9 cellular contexts compared by ENCODE assay signal in genomic region chr16:2981177-2981898, GRCh38. TPM values are rescaled to one million over a fixed set of nuclear protein-coding genes. Genes with fewer than 3 reads are reported as not detected.
DNase-seq lines count a peak whose midpoint lies in the region; ATAC-seq and TF ChIP-seq lines count a peak whose summit lies in the region.
"Had no signal": no experiment of that assay in that cellular context is flagged by ENCODE, and none has a peak within 500 bp of the region (broad histone marks: within the 10 kb centered on the region; RNA-seq: fewer than 3 reads in every experiment).

No MANE protein-coding gene starts in this region.

- peak overlapping the region; percentile 88 for H3K27ac Mint-ChIP-seq in activated T-helper 17 cell treated with anti-CD3 and anti-CD28 coated beads, Interleukin-2, amount 50 U/mL, for 72 hours
- H3K27ac Mint-ChIP-seq in type B pancreatic cell, result peak overlapping the region; percentile 73

- intact Hi-C loops in heart left ventricle (cut with DNase I), result loop anchor here in 1 of 10 donors (2.0 to 5.0 kb wide), 2 partner anchors 55 to 69 kb away; partner anchors contain the start of gene FLYWCH1
- intact Hi-C loops in left ventricle myocardium superior (cut with micrococcal nuclease), result no loop called here

- DNase-seq in heart left ventricle (peak in 1 of 5 donors; percentile 42), left ventricle myocardium superior (no peak), islet precursor cell (peak; percentile 77), type B pancreatic cell (ENCODE audit: extremely low spot score, unreplicated experiment) (no peak), substantia nigra (lab: John Stamatoyannopoulos, UW) (no peak)

- H3K4me1 ChIP-seq in heart left ventricle, result peaks cover 0 to 44% (median 31%) of the 10 kb centered on the region in 12 donors

- no peaks in the 10 kb centered on the region for H3K36me3 ChIP-seq in heart left ventricle

- TF ChIP-seq POLR2A in heart left ventricle (IDR thresholded peaks at IDR 0.05), result no peak

- peaks cover 3% of the 10 kb centered on the region for H3K4me1 Mint-ChIP-seq in activated T-helper 17 cell treated with anti-CD3 and anti-CD28 coated beads, Interleukin-2, amount 50 U/mL, for 72 hours
- H3K4me1 Mint-ChIP-seq in type B pancreatic cell (ENCODE audit: unreplicated experiment), result peaks cover 12% of the 10 kb centered on the region

- 48 to 53% (median 50%) methylated on average over 33 of the region's 33 CpGs for WGBS in heart left ventricle, 4 donors

- H3K9me3 ChIP-seq in heart left ventricle, result no peaks in the 10 kb centered on the region

- H3K36me3 Mint-ChIP-seq in activated T-helper 17 cell treated with anti-CD3 and anti-CD28 coated beads, Interleukin-2, amount 50 U/mL, for 72 hours (ENCODE audit: low read depth), result peaks cover 26% of the 10 kb centered on the region
- H3K36me3 Mint-ChIP-seq in type B pancreatic cell, result no peaks in the 10 kb centered on the region

- ATAC-seq in heart left ventricle, result no peak
- no peak for ATAC-seq in left ventricle myocardium superior
- ATAC-seq in activated T-helper 17 cell treated with anti-CD3 and anti-CD28 coated beads, Interleukin-2, amount 50 U/mL, for 72 hours (replicated peaks), result no peak
- ATAC-seq in HG03025 (IDR thresholded peaks at IDR 0.05; ENCODE audit: low FRiP score, unreplicated experiment), result no peak
- ATAC-seq in GM18517 (IDR thresholded peaks at IDR 0.05; ENCODE audit: unreplicated experiment), result no peak

- TF ChIP-seq CTCF in heart left ventricle (IDR thresholded peaks at IDR 0.05), result no peak
- TF ChIP-seq CTCF in type B pancreatic cell (conservative IDR thresholded peaks at IDR 0.05), result no peak

- H3K4me3 Mint-ChIP-seq in activated T-helper 17 cell treated with anti-CD3 and anti-CD28 coated beads, Interleukin-2, amount 50 U/mL, for 72 hours, result peak overlapping the region; percentile 84
- peak overlapping the region; percentile 80 for H3K4me3 Mint-ChIP-seq in type B pancreatic cell

- no peak overlapping the region for H3K27ac ChIP-seq in heart left ventricle
- no peak overlapping the region for H3K27ac ChIP-seq in substantia nigra (ENCODE audit: low read depth, low read length, poor library complexity, severe bottlenecking)

- H3K4me3 ChIP-seq in heart left ventricle, result peak overlapping the region in 10 of 12 donors; percentile 58 to 91 (median 78)

- peaks cover 0 to 12% (median 4%) of the 10 kb centered on the region in 9 donors for H3K27me3 ChIP-seq in heart left ventricle

- no peaks in the 10 kb centered on the region for H3K27me3 Mint-ChIP-seq in activated T-helper 17 cell treated with anti-CD3 and anti-CD28 coated beads, Interleukin-2, amount 50 U/mL, for 72 hours
- no peaks in the 10 kb centered on the region for H3K27me3 Mint-ChIP-seq in type B pancreatic cell

- H3K9me3 Mint-ChIP-seq in activated T-helper 17 cell treated with anti-CD3 and anti-CD28 coated beads, Interleukin-2, amount 50 U/mL, for 72 hours, result no peaks in the 10 kb centered on the region
- H3K9me3 Mint-ChIP-seq in type B pancreatic cell, result no peaks in the 10 kb centered on the region

RNA-seq across cellular contexts. Expression of gene PKMYT1, which starts 1.1 kb away (rescaled TPM):
- total RNA-seq in heart left ventricle (10 to 100 TPM in 1 of 9 donors, 1 to 10 TPM in 4, under 1 TPM in 4; 0.72 to 11.9 (median 1.2) TPM), left ventricle myocardium superior (0.55 TPM), type B pancreatic cell (ENCODE audit: low replicate concordance) (25.1 and 42.3 TPM in 2 replicates)
- polyA plus RNA-seq in heart left ventricle, result 1 to 10 TPM; 1.3 to 2.5 TPM
- total RNA-seq in activated T-helper 17 cell treated with anti-CD3 and anti-CD28 coated beads, Interleukin-2, amount 50 U/mL, for 72 hours, result 100 to 1,000 TPM in 1 of 2 donors, 10 to 100 TPM in 1; 97.7 to 154 TPM

RNA-seq across cellular contexts. Expression of gene PAQR4, which starts 12.2 kb away (rescaled TPM):
- 10 to 100 TPM in 1 of 9 donors, 1 to 10 TPM in 8; 6.9 to 16.3 (median 9.0) TPM for total RNA-seq in heart left ventricle
- polyA plus RNA-seq in heart left ventricle, result 10 to 100 TPM in 1 of 2 donors, 1 to 10 TPM in 1; 8.1 to 15.2 TPM
- total RNA-seq in left ventricle myocardium superior, result 7.9 TPM
- total RNA-seq in activated T-helper 17 cell treated with anti-CD3 and anti-CD28 coated beads, Interleukin-2, amount 50 U/mL, for 72 hours, result 10 to 100 TPM; 24.4 to 41.4 TPM
- 18.1 and 23.8 TPM in 2 replicates for total RNA-seq in type B pancreatic cell (ENCODE audit: low replicate concordance)

RNA-seq across cellular contexts. Expression of gene KREMEN2, which starts 17.3 kb away (rescaled TPM):
- total RNA-seq in heart left ventricle, result under 1 TPM in 1 of 9 donors, not detected in 8; 0.27 TPM
- polyA plus RNA-seq in heart left ventricle, result not detected
- total RNA-seq in left ventricle myocardium superior, result not detected
- total RNA-seq in activated T-helper 17 cell treated with anti-CD3 and anti-CD28 coated beads, Interleukin-2, amount 50 U/mL, for 72 hours, result not detected
- total RNA-seq in type B pancreatic cell (ENCODE audit: low replicate concordance), result 4.5 and 7.7 TPM in 2 replicates
- total RNA-seq: mesenteric fat pad had no signal

RNA-seq across cellular contexts. Expression of gene CLDN9, which starts 31.4 kb away (rescaled TPM):
- 1 to 10 TPM in 2 of 9 donors, under 1 TPM in 7; 0.13 to 2.0 (median 0.75) TPM for total RNA-seq in heart left ventricle
- 1 to 10 TPM in 1 of 2 donors, under 1 TPM in 1; 0.62 to 1.7 TPM for polyA plus RNA-seq in heart left ventricle
- 1.2 TPM for total RNA-seq in left ventricle myocardium superior
- total RNA-seq in activated T-helper 17 cell treated with anti-CD3 and anti-CD28 coated beads, Interleukin-2, amount 50 U/mL, for 72 hours, result under 1 TPM in 1 of 2 donors, not detected in 1; 0.15 TPM
- 0.99 and 3.4 TPM in 2 replicates for total RNA-seq in type B pancreatic cell (ENCODE audit: low replicate concordance)
- total RNA-seq: mesenteric fat pad had no signal

RNA-seq across cellular contexts. Expression of gene CLDN6, which starts 36.6 kb away (rescaled TPM):
- not detected for total RNA-seq in heart left ventricle
- polyA plus RNA-seq in heart left ventricle, result under 1 TPM in 1 of 2 donors, not detected in 1; 0.04 TPM
- total RNA-seq in left ventricle myocardium superior, result not detected
- not detected for total RNA-seq in activated T-helper 17 cell treated with anti-CD3 and anti-CD28 coated beads, Interleukin-2, amount 50 U/mL, for 72 hours
- total RNA-seq in type B pancreatic cell (ENCODE audit: low replicate concordance), result 98.9 and 243 TPM in 2 replicates
- total RNA-seq: mesenteric fat pad had no signal
